Comparison of ENCODE assay signal across 3 cellular contexts in the genomic region with DNA sequence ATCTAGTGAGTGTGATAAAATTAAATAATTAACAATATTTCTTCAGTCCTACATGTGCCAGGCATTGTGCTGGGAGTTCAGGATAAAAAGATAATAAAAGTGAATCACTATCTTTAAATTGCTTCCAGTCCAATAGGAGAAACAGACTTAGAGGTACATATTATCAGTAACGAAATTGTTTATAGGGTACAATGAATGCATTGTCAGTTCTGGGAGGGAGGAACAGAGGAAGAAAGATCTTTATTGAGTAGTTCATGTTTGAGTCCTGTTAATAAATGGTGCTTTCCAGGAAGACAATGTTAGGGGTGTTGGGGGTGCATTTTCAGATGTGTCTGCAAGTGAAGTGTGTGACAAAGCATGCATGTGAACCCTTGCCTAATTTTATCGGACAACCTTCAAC.
"Had no signal": no experiment of that assay in that cellular context is flagged by ENCODE, and none has a peak within 500 bp of the region (broad histone marks: within the 10 kb centered on the region; RNA-seq: fewer than 3 reads in every experiment).

No MANE protein-coding gene starts in this region.

- DNase-seq: GDM1, GF-D8 had no signal

- H3K4me3 ChIP-seq: GM12878 had no signal

- ATAC-seq: GM12878 had no signal
